12 cellular contexts compared by ENCODE assay signal in the genomic region with DNA sequence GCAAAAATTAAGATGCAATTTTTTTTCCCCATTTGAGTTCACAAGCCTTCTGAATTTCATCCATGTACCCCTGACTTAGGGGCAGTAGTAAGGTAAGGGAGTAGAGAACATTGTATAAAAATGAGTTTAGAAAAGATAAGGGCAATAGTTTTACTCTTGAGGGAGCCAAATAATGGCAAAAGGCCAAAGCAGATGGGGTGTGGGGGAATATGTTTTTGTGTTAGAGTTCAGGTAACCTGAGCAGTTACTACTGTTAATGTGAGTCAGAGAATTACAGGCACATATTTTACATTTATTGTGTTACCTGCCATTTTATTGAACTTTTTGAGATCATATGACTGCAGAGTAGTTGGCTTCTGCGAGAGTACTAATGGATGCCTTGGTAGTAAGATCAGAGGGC. TPM values are rescaled to one million over a fixed set of nuclear protein-coding genes. Genes with fewer than 3 reads are reported as not detected.
DNase-seq lines count a peak whose midpoint lies in the region; ATAC-seq and TF ChIP-seq lines count a peak whose summit lies in the region.
"Had no signal": no experiment of that assay in that cellular context is flagged by ENCODE, and none has a peak within 500 bp of the region (broad histone marks: within the 10 kb centered on the region; RNA-seq: fewer than 3 reads in every experiment).

No MANE protein-coding gene starts in this region.

- H3F3A ChIP-seq in Loucy (ENCODE audit: low read depth) = no peaks in the 10 kb centered on the region

- no peaks in the 10 kb centered on the region for H3K27me3 ChIP-seq in Loucy (ENCODE audit: insufficient read depth, low read length, poor library complexity, severe bottlenecking)
- H3K27me3 ChIP-seq: brain microvascular endothelial cell had no signal

- peak overlapping the region; percentile 93 for H3K4me3 ChIP-seq in Loucy (ENCODE audit: low read length, poor library complexity, severe bottlenecking)

- peaks cover 75% of the 10 kb centered on the region for H4K20me1 ChIP-seq in Loucy (ENCODE audit: insufficient read depth, low read length, poor library complexity, severe bottlenecking)

- peaks cover 40% of the 10 kb centered on the region for H3K4me1 Mint-ChIP-seq in activated CD4-positive, alpha-beta T cell treated with anti-CD3 and anti-CD28 coated beads, Interleukin-2, amount 10 ng/mL, durations not matched to agents 24 days and 14 days
- peaks cover 44% of the 10 kb centered on the region for H3K4me1 Mint-ChIP-seq in activated T-helper 2 cell treated with anti-CD3 and anti-CD28 coated beads, Interferon-gamma antibody, Interleukin-2, Interleukin-4, amounts not matched to agents 10 μg/mL and 5 μg/mL and 100 μg/mL, durations not matched to agents 14 hours and 24 hours and 36 hours (ENCODE audit: low read depth)
- H3K4me1 Mint-ChIP-seq in neural crest cell = peaks cover 21% of the 10 kb centered on the region

- peaks cover 59% of the 10 kb centered on the region for H3K4me1 ChIP-seq in Loucy (ENCODE audit: insufficient read depth, low read length, poor library complexity, severe bottlenecking)

- H3K4me3 Mint-ChIP-seq in activated CD4-positive, alpha-beta T cell treated with anti-CD3 and anti-CD28 coated beads, Interleukin-2, amount 10 ng/mL, durations not matched to agents 24 days and 14 days = no peak overlapping the region
- H3K4me3 Mint-ChIP-seq in activated T-helper 2 cell treated with anti-CD3 and anti-CD28 coated beads, Interferon-gamma antibody, Interleukin-2, Interleukin-4, amounts not matched to agents 10 μg/mL and 5 μg/mL and 100 μg/mL, durations not matched to agents 14 hours and 24 hours and 36 hours (ENCODE audit: low read depth) = no peak overlapping the region
- H3K4me3 Mint-ChIP-seq in neural crest cell = peak overlapping the region; percentile 36

- H3K36me3 ChIP-seq in Loucy (ENCODE audit: insufficient read depth, low read length) = peaks cover 8% of the 10 kb centered on the region; the same call in 1 of the 2 replicates
- H3K36me3 ChIP-seq: brain microvascular endothelial cell had no signal

- H3K27me3 Mint-ChIP-seq in activated CD4-positive, alpha-beta T cell treated with anti-CD3 and anti-CD28 coated beads, Interleukin-2, amount 10 ng/mL, durations not matched to agents 24 days and 14 days = no peaks in the 10 kb centered on the region
- no peaks in the 10 kb centered on the region for H3K27me3 Mint-ChIP-seq in activated T-helper 2 cell treated with anti-CD3 and anti-CD28 coated beads, Interferon-gamma antibody, Interleukin-2, Interleukin-4, amounts not matched to agents 10 μg/mL and 5 μg/mL and 100 μg/mL, durations not matched to agents 14 hours and 24 hours and 36 hours (ENCODE audit: low read depth)
- H3K27me3 Mint-ChIP-seq in neural crest cell (ENCODE audit: low read depth) = peaks cover 9% of the 10 kb centered on the region

- peaks cover 75% of the 10 kb centered on the region for H3K79me2 ChIP-seq in Loucy (ENCODE audit: insufficient read depth, low read length)

- peaks cover 42% of the 10 kb centered on the region for H3K36me3 Mint-ChIP-seq in activated CD4-positive, alpha-beta T cell treated with anti-CD3 and anti-CD28 coated beads, Interleukin-2, amount 10 ng/mL, durations not matched to agents 24 days and 14 days (ENCODE audit: low read depth)
- peaks cover 49% of the 10 kb centered on the region for H3K36me3 Mint-ChIP-seq in activated T-helper 2 cell treated with anti-CD3 and anti-CD28 coated beads, Interferon-gamma antibody, Interleukin-2, Interleukin-4, amounts not matched to agents 10 μg/mL and 5 μg/mL and 100 μg/mL, durations not matched to agents 14 hours and 24 hours and 36 hours (ENCODE audit: low read depth)
- H3K36me3 Mint-ChIP-seq in neural crest cell (ENCODE audit: low read depth) = no peaks in the 10 kb centered on the region

- peak overlapping the region; percentile 96 for H3K4me2 ChIP-seq in Loucy (ENCODE audit: low read depth, low read length, poor library complexity, severe bottlenecking)

- peak overlapping the region; percentile 98 for H3K9ac ChIP-seq in Loucy (ENCODE audit: low read depth, low read length, poor library complexity, severe bottlenecking)
- H3K9ac ChIP-seq: parathyroid adenoma had no signal

- DNase-seq in activated CD4-positive, alpha-beta T cell treated with anti-CD3 and anti-CD28 coated beads, Interleukin-2, amount 10 ng/mL, durations not matched to agents 24 days and 14 days = no peak
- DNase-seq in activated CD4-positive, alpha-beta T cell treated with anti-CD3 and anti-CD28 coated beads for 1 hour = no peak
- DNase-seq in activated T-helper 2 cell treated with anti-CD3 and anti-CD28 coated beads, Interferon-gamma antibody, Interleukin-2, Interleukin-4, amounts not matched to agents 10 μg/mL and 5 μg/mL and 100 μg/mL, durations not matched to agents 14 hours and 24 hours and 36 hours (ENCODE audit: low spot score) = no peak
- DNase-seq in neural crest cell (ENCODE audit: low read depth, low spot score) (no peak), midbrain (lab: John Stamatoyannopoulos, UW) (no peak)
- DNase-seq: brain microvascular endothelial cell; NCI-H1436 treated with DMSO at 0.1 percent for 48 hours; stimulated activated CD4-positive, alpha-beta T cell treated with anti-CD3 and anti-CD28 coated beads, Interleukin-2, amount 100 ng/mL, for 48 hours had no signal

- H3K9me3 ChIP-seq in Loucy (ENCODE audit: insufficient read depth, low read depth, low read length) = no peaks in the 10 kb centered on the region

- peak overlapping the region; percentile 88 for H3K27ac Mint-ChIP-seq in activated CD4-positive, alpha-beta T cell treated with anti-CD3 and anti-CD28 coated beads, Interleukin-2, amount 10 ng/mL, durations not matched to agents 24 days and 14 days
- peak overlapping the region; percentile 56 for H3K27ac Mint-ChIP-seq in activated T-helper 2 cell treated with anti-CD3 and anti-CD28 coated beads, Interferon-gamma antibody, Interleukin-2, Interleukin-4, amounts not matched to agents 10 μg/mL and 5 μg/mL and 100 μg/mL, durations not matched to agents 14 hours and 24 hours and 36 hours
- no peak overlapping the region for H3K27ac Mint-ChIP-seq in neural crest cell (ENCODE audit: unreplicated experiment)

- no peaks in the 10 kb centered on the region for H3K9me3 Mint-ChIP-seq in activated CD4-positive, alpha-beta T cell treated with anti-CD3 and anti-CD28 coated beads, Interleukin-2, amount 10 ng/mL, durations not matched to agents 24 days and 14 days
- no peaks in the 10 kb centered on the region for H3K9me3 Mint-ChIP-seq in activated T-helper 2 cell treated with anti-CD3 and anti-CD28 coated beads, Interferon-gamma antibody, Interleukin-2, Interleukin-4, amounts not matched to agents 10 μg/mL and 5 μg/mL and 100 μg/mL, durations not matched to agents 14 hours and 24 hours and 36 hours
- no peaks in the 10 kb centered on the region for H3K9me3 Mint-ChIP-seq in neural crest cell

- H3K9me2 ChIP-seq in Loucy (replicated peaks; ENCODE audit: low read depth, low read length) = no peaks in the 10 kb centered on the region

- ATAC-seq in HG03571 (IDR thresholded peaks at IDR 0.05; ENCODE audit: unreplicated experiment) (no peak), GM19023 (IDR thresholded peaks at IDR 0.05; ENCODE audit: unreplicated experiment) (no peak)

- H2AFZ ChIP-seq in Loucy (ENCODE audit: low read length) = no peak overlapping the region
- H2AFZ ChIP-seq: parathyroid adenoma had no signal

- no peak for TF ChIP-seq CTCF in Loucy (conservative IDR thresholded peaks at IDR 0.05; ENCODE audit: low read length)
- TF ChIP-seq CTCF in neural crest cell (conservative IDR thresholded peaks at IDR 0.05) = no peak

- intact Hi-C loops in activated CD4-positive, alpha-beta T cell treated with anti-CD3 and anti-CD28 coated beads, Interleukin-2, amount 10 ng/mL, durations not matched to agents 24 days and 14 days (cut with micrococcal nuclease) = loop anchor here (5.0 kb wide), 1 partner anchor 300 kb away; no protein-coding TSS in a partner anchor
- intact Hi-C loops in activated T-helper 2 cell treated with anti-CD3 and anti-CD28 coated beads, Interferon-gamma antibody, Interleukin-2, Interleukin-4, amounts not matched to agents 10 μg/mL and 5 μg/mL and 100 μg/mL, durations not matched to agents 14 hours and 24 hours and 36 hours (cut with micrococcal nuclease) = loop anchor here (10.0 kb wide), 1 partner anchor 393 kb away; the partner anchor contains the start of gene CCDC83

RNA-seq across cellular contexts. Expression of gene EED, which starts 3.1 kb away (rescaled TPM):
- 269 TPM in 2 replicates for total RNA-seq in activated CD4-positive, alpha-beta T cell treated with anti-CD3 and anti-CD28 coated beads, Interleukin-2, amount 10 ng/mL, durations not matched to agents 24 days and 14 days
- 174 and 182 TPM in 2 replicates for total RNA-seq in activated T-helper 2 cell treated with anti-CD3 and anti-CD28 coated beads, Interferon-gamma antibody, Interleukin-2, Interleukin-4, amounts not matched to agents 10 μg/mL and 5 μg/mL and 100 μg/mL, durations not matched to agents 14 hours and 24 hours and 36 hours
- total RNA-seq in neural crest cell = 39.2 and 41.8 TPM in 2 replicates

RNA-seq across cellular contexts. Expression of gene HIKESHI, which starts 54.4 kb away (rescaled TPM):
- total RNA-seq in activated CD4-positive, alpha-beta T cell treated with anti-CD3 and anti-CD28 coated beads, Interleukin-2, amount 10 ng/mL, durations not matched to agents 24 days and 14 days = 54.0 and 62.4 TPM in 2 replicates
- 49.1 and 56.0 TPM in 2 replicates for total RNA-seq in activated T-helper 2 cell treated with anti-CD3 and anti-CD28 coated beads, Interferon-gamma antibody, Interleukin-2, Interleukin-4, amounts not matched to agents 10 μg/mL and 5 μg/mL and 100 μg/mL, durations not matched to agents 14 hours and 24 hours and 36 hours
- 52.6 and 56.7 TPM in 2 replicates for total RNA-seq in neural crest cell
